ENCODE assay signal across 22 cellular contexts in the genomic region with DNA sequence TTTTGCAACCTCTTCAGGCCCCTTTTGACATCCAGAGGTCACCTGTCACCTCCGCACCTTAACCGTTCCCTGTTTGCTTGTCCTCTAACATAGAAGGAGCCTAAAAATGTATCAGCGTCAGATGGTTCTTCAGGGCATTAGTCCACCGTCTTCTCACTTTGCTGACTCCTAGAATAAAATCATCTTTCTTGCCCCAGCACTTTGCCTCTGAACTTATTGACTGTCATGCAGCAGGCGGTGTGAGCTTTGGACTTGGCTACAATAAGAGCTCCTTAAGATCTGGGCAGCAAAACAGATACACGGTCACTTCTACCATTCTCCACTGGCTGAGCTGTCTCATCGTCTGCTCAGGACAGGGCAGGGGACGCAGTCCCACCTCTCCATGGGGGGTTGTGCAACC.
DNase-seq lines count a peak whose midpoint lies in the region; ATAC-seq and TF ChIP-seq lines count a peak whose summit lies in the region.
"Had no signal": no experiment of that assay in that cellular context is flagged by ENCODE, and none has a peak within 500 bp of the region (broad histone marks: within the 10 kb centered on the region; RNA-seq: fewer than 3 reads in every experiment).

No MANE protein-coding gene starts in this region.

- H3K9me3 Mint-ChIP-seq in endodermal cell = peaks cover 27% of the 10 kb centered on the region
- no peaks in the 10 kb centered on the region for H3K9me3 Mint-ChIP-seq in natural killer cell
- H3K9me3 Mint-ChIP-seq: CD8-positive, alpha-beta T cell had no signal

- no peak overlapping the region for H3K27ac ChIP-seq in right atrium auricular region
- H3K27ac ChIP-seq in heart left ventricle = no peak overlapping the region
- no peak overlapping the region for H3K27ac ChIP-seq in endodermal cell (ENCODE audit: low read depth, low read length)
- H3K27ac ChIP-seq: BLaER1 treated with 17β-estradiol and CSF1 and Interleukin-3, amounts not matched to agents 10 nM and 100 nM had no signal

- H3K4me3 ChIP-seq in right atrium auricular region (no peak overlapping the region), heart left ventricle (no peak overlapping the region), endodermal cell (ENCODE audit: low read length) (no peak overlapping the region)
- H3K4me3 ChIP-seq: BLaER1 treated with 17β-estradiol and CSF1 and Interleukin-3, amounts not matched to agents 10 nM and 100 nM; GM12878 had no signal

- ATAC-seq in heart left ventricle (no peak), natural killer cell (no peak), HG02885 (IDR thresholded peaks at IDR 0.05; ENCODE audit: poor library complexity, unreplicated experiment) (no peak)
- ATAC-seq: CD8-positive, alpha-beta T cell; GM12878; HCT116; HepG2 had no signal

- H3K4me1 ChIP-seq in right atrium auricular region = no peaks in the 10 kb centered on the region
- H3K4me1 ChIP-seq in heart left ventricle = no peaks in the 10 kb centered on the region
- no peaks in the 10 kb centered on the region for H3K4me1 ChIP-seq in endodermal cell (ENCODE audit: control insufficient read depth, insufficient read depth, low read length)

- peaks cover 0 to 18% of the 10 kb centered on the region in 2 donors for H3K9me3 ChIP-seq in right atrium auricular region
- peaks cover 0 to 16% (median 2%) of the 10 kb centered on the region in 12 donors for H3K9me3 ChIP-seq in heart left ventricle
- H3K9me3 ChIP-seq in endodermal cell (ENCODE audit: control insufficient read depth, low read length) = peaks cover 25% of the 10 kb centered on the region

- intact Hi-C loops in heart left ventricle (cut with DNase I) (no loop called here), natural killer cell (cut with micrococcal nuclease) (no loop called here)

- no peak for TF ChIP-seq POLR2A in heart left ventricle (IDR thresholded peaks at IDR 0.05)

- H3K4me1 Mint-ChIP-seq in endodermal cell (peaks cover 12% of the 10 kb centered on the region), natural killer cell (no peaks in the 10 kb centered on the region)
- H3K4me1 Mint-ChIP-seq: B cell, IgD-negative memory B cell had no signal

- H3K27me3 ChIP-seq in right atrium auricular region = no peaks in the 10 kb centered on the region
- peaks cover 0 to 40% (median 0%) of the 10 kb centered on the region in 9 donors for H3K27me3 ChIP-seq in heart left ventricle
- H3K27me3 ChIP-seq in endodermal cell (ENCODE audit: control insufficient read depth, insufficient read depth, low read length, poor library complexity, severe bottlenecking) = no peaks in the 10 kb centered on the region
- H3K27me3 ChIP-seq: BLaER1 treated with 17β-estradiol and CSF1 and Interleukin-3, amounts not matched to agents 10 nM and 100 nM had no signal

- 86 to 89% (median 87%) methylated on average over 8 of the region's 8 CpGs for WGBS in heart left ventricle, 4 donors
- WGBS in endodermal cell (ENCODE audit: insufficient coverage in 1 of 2, insufficient read length in 1 of 2), 2 experiments = 90 to 97% methylated on average over 7 to 8 of the region's 8 CpGs

- H3K9ac ChIP-seq in endodermal cell (ENCODE audit: extremely low read depth, low read length, poor library complexity, severe bottlenecking) = no peak overlapping the region
- H3K9ac ChIP-seq: BLaER1 treated with 17β-estradiol and CSF1 and Interleukin-3, amounts not matched to agents 10 nM and 100 nM had no signal

- H3K27ac Mint-ChIP-seq in endodermal cell (no peak overlapping the region), natural killer cell (no peak overlapping the region)
- H3K27ac Mint-ChIP-seq: B cell; CD8-positive, alpha-beta T cell; HFFc6; IgD-negative memory B cell had no signal

- no peak for TF ChIP-seq CTCF in right atrium auricular region (IDR thresholded peaks at IDR 0.05)
- TF ChIP-seq CTCF in heart left ventricle (IDR thresholded peaks at IDR 0.05) = no peak
- TF ChIP-seq CTCF in endodermal cell (conservative IDR thresholded peaks at IDR 0.05) = no peak
- TF ChIP-seq CTCF in natural killer cell (IDR thresholded peaks at IDR 0.05) = no peak

- H3K36me3 Mint-ChIP-seq in endodermal cell (ENCODE audit: low read depth) (peaks cover 8% of the 10 kb centered on the region), natural killer cell (no peaks in the 10 kb centered on the region)
- H3K36me3 Mint-ChIP-seq: CD8-positive, alpha-beta T cell; IgD-negative memory B cell had no signal

- DNase-seq in right atrium auricular region (ENCODE audit: low spot score) (peak; percentile 32), heart left ventricle (no peak), endodermal cell (peak; percentile 13), mucosa of gallbladder (ENCODE audit: low spot score) (peak; percentile 9), natural killer cell (no peak), DMS 273 (lab: John Stamatoyannopoulos, UW; ENCODE audit: unreplicated experiment) (no peak), AG08396 (ENCODE audit: low spot score) (no peak)
- DNase-seq: 8988T, COR-L47, DMS79 treated with DMSO at 0.1 percent for 48 hours, GF-D8, GOT3, H7, HFFc6 had no signal

- H3K4me3 Mint-ChIP-seq in endodermal cell (no peak overlapping the region), natural killer cell (no peak overlapping the region)
- H3K4me3 Mint-ChIP-seq: B cell; CD8-positive, alpha-beta T cell; HFFc6; IgD-negative memory B cell had no signal

- peaks cover 49% of the 10 kb centered on the region for H3K27me3 Mint-ChIP-seq in endodermal cell (ENCODE audit: insufficient read depth)
- peaks cover 8 to 44% of the 10 kb centered on the region in 2 donors for H3K27me3 Mint-ChIP-seq in natural killer cell (ENCODE audit: low read depth in 2 of 2)

- no peaks in the 10 kb centered on the region for H3K36me3 ChIP-seq in right atrium auricular region
- no peaks in the 10 kb centered on the region for H3K36me3 ChIP-seq in heart left ventricle
- no peaks in the 10 kb centered on the region for H3K36me3 ChIP-seq in endodermal cell (ENCODE audit: control insufficient read depth, insufficient read depth, low read length)
- H3K36me3 ChIP-seq: BLaER1 treated with 17β-estradiol and CSF1 and Interleukin-3, amounts not matched to agents 10 nM and 100 nM had no signal

Comparison
In these comparisons a context has a peak if more than half of its experiments do, and no peak if none do; other contexts are left out.
1. DNase-seq: peak in right atrium auricular region (single experiment), endodermal cell (single experiment) and mucosa of gallbladder (single experiment); none in heart left ventricle (0 of 5), natural killer cell (single experiment), DMS 273 (single experiment) and AG08396 (single experiment).